8 cellular contexts compared by ENCODE assay signal in genomic region chr10:97234403-97234802, GRCh38. TPM values are rescaled to one million over a fixed set of nuclear protein-coding genes. Genes with fewer than 3 reads are reported as not detected.
DNase-seq lines count a peak whose midpoint lies in the region; ATAC-seq and TF ChIP-seq lines count a peak whose summit lies in the region.

No MANE protein-coding gene starts in this region.

- TF ChIP-seq CTCF in natural killer cell (IDR thresholded peaks at IDR 0.05) (peak; percentile 47), brain microvascular endothelial cell (IDR thresholded peaks at IDR 0.05; ENCODE audit: low read depth, low read length, missing control alignments) (peak; percentile 36)

- in situ Hi-C loops in brain microvascular endothelial cell (cut with HindIII; ENCODE audit: low pct_ligation_motif_present, low sequenced_read_pairs), result no loop called here

- H3K27me3 Mint-ChIP-seq in natural killer cell (ENCODE audit: low read depth in 2 of 2), result no peaks in the 10 kb centered on the region
- H3K27me3 Mint-ChIP-seq in natural killer cell treated with Interleukin-12 subunit alpha and Interleukin-12 subunit beta and Interleukin-15 and Interleukin-18, amount 100 ng/mL, for 72 hours, result no peaks in the 10 kb centered on the region

- DNase-seq in natural killer cell (no peak), NCI-H446 (lab: John Stamatoyannopoulos, UW) (peak; percentile 4 to 16), brain microvascular endothelial cell (peak; percentile 15), lung microvascular endothelial cell (ENCODE audit: low read depth in 2 of 2) (peak; percentile 64 to 67)
- no peak for DNase-seq in natural killer cell treated with Interleukin-12 subunit alpha and Interleukin-12 subunit beta and Interleukin-15 and Interleukin-18, amount 100 ng/mL, for 72 hours (ENCODE audit: low spot score)
- DNase-seq in activated CD4-positive, CD25-positive, alpha-beta regulatory T cell (lab: John Stamatoyannopoulos, UW), result no peak
- DNase-seq in activated CD4-positive, alpha-beta T cell treated with anti-CD3 and anti-CD28 coated beads for 4 hours, result no peak
- DNase-seq in stimulated activated CD4-positive, alpha-beta T cell treated with anti-CD3 and anti-CD28 coated beads, Interleukin-4, amount 100 ng/mL, for 24 hours, result no peak

- H3K4me1 Mint-ChIP-seq in natural killer cell, result no peaks in the 10 kb centered on the region
- no peaks in the 10 kb centered on the region for H3K4me1 Mint-ChIP-seq in natural killer cell treated with Interleukin-12 subunit alpha and Interleukin-12 subunit beta and Interleukin-15 and Interleukin-18, amount 100 ng/mL, for 72 hours (ENCODE audit: low read depth in 2 of 2)

- no peaks in the 10 kb centered on the region for H3K36me3 ChIP-seq in brain microvascular endothelial cell (replicated peaks)

- H3K27ac Mint-ChIP-seq in natural killer cell, result no peak overlapping the region
- no peak overlapping the region for H3K27ac Mint-ChIP-seq in natural killer cell treated with Interleukin-12 subunit alpha and Interleukin-12 subunit beta and Interleukin-15 and Interleukin-18, amount 100 ng/mL, for 72 hours

- H3K9me3 Mint-ChIP-seq in natural killer cell, result no peaks in the 10 kb centered on the region
- no peaks in the 10 kb centered on the region for H3K9me3 Mint-ChIP-seq in natural killer cell treated with Interleukin-12 subunit alpha and Interleukin-12 subunit beta and Interleukin-15 and Interleukin-18, amount 100 ng/mL, for 72 hours

- intact Hi-C loops in natural killer cell (cut with micrococcal nuclease), result no loop called here

- peaks cover 8% of the 10 kb centered on the region for H3K36me3 Mint-ChIP-seq in natural killer cell
- H3K36me3 Mint-ChIP-seq in natural killer cell treated with Interleukin-12 subunit alpha and Interleukin-12 subunit beta and Interleukin-15 and Interleukin-18, amount 100 ng/mL, for 72 hours, result peaks cover 12% of the 10 kb centered on the region

- H3K27ac ChIP-seq in brain microvascular endothelial cell, result no peak overlapping the region

- no peak overlapping the region for H3K4me3 ChIP-seq in brain microvascular endothelial cell (ENCODE audit: low read depth, low read length)

- no peaks in the 10 kb centered on the region for H3K27me3 ChIP-seq in brain microvascular endothelial cell (replicated peaks)

- no peak for ATAC-seq in natural killer cell
- no peak for ATAC-seq in natural killer cell treated with Interleukin-12 subunit alpha and Interleukin-12 subunit beta and Interleukin-15 and Interleukin-18, amount 100 ng/mL, for 72 hours

- no peak overlapping the region for H3K4me3 Mint-ChIP-seq in natural killer cell
- H3K4me3 Mint-ChIP-seq in natural killer cell treated with Interleukin-12 subunit alpha and Interleukin-12 subunit beta and Interleukin-15 and Interleukin-18, amount 100 ng/mL, for 72 hours, result no peak overlapping the region

RNA-seq across cellular contexts. Expression of gene SLIT1, which starts 48.6 kb away (rescaled TPM):
- 1 to 10 TPM in 2 of 3 donors, under 1 TPM in 1; 0.28 to 1.5 (median 1.1) TPM for total RNA-seq in natural killer cell
- under 1 TPM; 0.48 to 0.78 TPM for total RNA-seq in natural killer cell treated with Interleukin-12 subunit alpha and Interleukin-12 subunit beta and Interleukin-15 and Interleukin-18, amount 100 ng/mL, for 72 hours
- not detected in 2 replicates for total RNA-seq in lung microvascular endothelial cell

RNA-seq across cellular contexts. Expression of gene ARHGAP19, which starts 58.0 kb away (rescaled TPM):
- total RNA-seq in natural killer cell, result 10 to 100 TPM; 22.6 to 23.3 (median 22.7) TPM
- 10 to 100 TPM; 38.2 to 40.2 TPM for total RNA-seq in natural killer cell treated with Interleukin-12 subunit alpha and Interleukin-12 subunit beta and Interleukin-15 and Interleukin-18, amount 100 ng/mL, for 72 hours
- total RNA-seq in lung microvascular endothelial cell, result 6.2 and 8.3 TPM in 2 replicates

Comparison
In these comparisons a context has a peak if more than half of its experiments do, and no peak if none do; other contexts are left out.
1. DNase-seq: peak in NCI-H446 (2 of 2), brain microvascular endothelial cell (single experiment) and lung microvascular endothelial cell (2 of 2); none in natural killer cell (single experiment), natural killer cell treated with Interleukin-12 subunit alpha and Interleukin-12 subunit beta and Interleukin-15 and Interleukin-18, amount 100 ng/mL, for 72 hours (single experiment), activated CD4-positive, CD25-positive, alpha-beta regulatory T cell (0 of 4), activated CD4-positive, alpha-beta T cell treated with anti-CD3 and anti-CD28 coated beads for 4 hours (0 of 2) and stimulated activated CD4-positive, alpha-beta T cell treated with anti-CD3 and anti-CD28 coated beads, Interleukin-4, amount 100 ng/mL, for 24 hours (single experiment).